Comparison of ENCODE assay signal across 13 cellular contexts in genomic region chr5:148973455-148973854, GRCh38.
DNase-seq lines count a peak whose midpoint lies in the region; ATAC-seq, FAIRE-seq and TF ChIP-seq lines count a peak whose summit lies in the region.
"Had no signal": no experiment of that assay in that cellular context is flagged by ENCODE, and none has a peak within 500 bp of the region (broad histone marks: within the 10 kb centered on the region; RNA-seq: fewer than 3 reads in every experiment).

No MANE protein-coding gene starts in this region.

- TF ChIP-seq CTCF in AG04450 (IDR thresholded peaks at IDR 0.05; ENCODE audit: low read depth, low read length): no peak
- no peak for TF ChIP-seq CTCF in PC-3 (conservative IDR thresholded peaks at IDR 0.05; ENCODE audit: low read depth, low read length)
- no peak for TF ChIP-seq CTCF in endothelial cell of umbilical vein (IDR thresholded peaks at IDR 0.05; ENCODE audit: extremely low read depth in 1 of 2, insufficient read depth in 1 of 2, low read depth in 1 of 2, low read length in 2 of 2)
- no peak for TF ChIP-seq CTCF in psoas muscle (IDR thresholded peaks at IDR 0.05)
- TF ChIP-seq CTCF in D721Med (IDR thresholded peaks at IDR 0.05; ENCODE audit: insufficient read depth, missing control alignments): no peak

- no peaks in the 10 kb centered on the region for H3K27me3 ChIP-seq in AG04450 (ENCODE audit: control insufficient read depth, insufficient read depth, low read length)
- no peaks in the 10 kb centered on the region for H3K27me3 ChIP-seq in PC-3 (ENCODE audit: low read length)
- H3K27me3 ChIP-seq in endothelial cell of umbilical vein (ENCODE audit: control insufficient read depth in 2 of 2, insufficient read depth in 2 of 2, low read length in 2 of 2): no peaks in the 10 kb centered on the region
- no peaks in the 10 kb centered on the region for H3K27me3 ChIP-seq in psoas muscle (ENCODE audit: insufficient read depth in 3 of 3, low read length in 2 of 3)
- H3K27me3 ChIP-seq: BE2C had no signal

- H3K36me3 ChIP-seq in PC-3 (ENCODE audit: low read depth, low read length) (no peaks in the 10 kb centered on the region), endothelial cell of umbilical vein (ENCODE audit: control insufficient read depth in 2 of 2, extremely low read depth in 1 of 2, insufficient read depth in 2 of 2, low read length in 2 of 2) (no peaks in the 10 kb centered on the region), psoas muscle (ENCODE audit: insufficient read depth in 1 of 2, low read depth in 1 of 2) (no peaks in the 10 kb centered on the region)
- H3K36me3 ChIP-seq: BE2C had no signal

- no peaks in the 10 kb centered on the region for H3K79me2 ChIP-seq in PC-3 (ENCODE audit: low read length)
- H3K79me2 ChIP-seq in endothelial cell of umbilical vein (ENCODE audit: control insufficient read depth, insufficient read depth, low read length): no peaks in the 10 kb centered on the region

- no peaks in the 10 kb centered on the region for H4K20me1 ChIP-seq in PC-3 (ENCODE audit: low read length)
- H4K20me1 ChIP-seq in endothelial cell of umbilical vein (replicated peaks; ENCODE audit: control insufficient read depth, extremely low read depth, insufficient read depth, low read length): no peaks in the 10 kb centered on the region

- H3K4me2 ChIP-seq in PC-3 (ENCODE audit: low read length): peak overlapping the region; percentile 66
- H3K4me2 ChIP-seq in endothelial cell of umbilical vein (ENCODE audit: insufficient read depth, low read length): peak overlapping the region; percentile 85

- H3K4me3 ChIP-seq in AG04450 (ENCODE audit: low read depth, low read length) (no peak overlapping the region), PC-3 (ENCODE audit: low read length) (peak overlapping the region; percentile 17; the same call in 1 of the 2 replicates), endothelial cell of umbilical vein (replicated peaks in 1 of 3; ENCODE audit: insufficient read depth in 1 of 3, low read depth in 1 of 3, low read length in 3 of 3) (no peak overlapping the region), psoas muscle (peak overlapping the region; percentile 28)

- no peaks in the 10 kb centered on the region for H3K9me2 ChIP-seq in PC-3 (replicated peaks; ENCODE audit: low read length)

- H3K27ac ChIP-seq in AG04450 (ENCODE audit: low read depth, low read length) (peak overlapping the region; percentile 77), PC-3 (ENCODE audit: low read length) (peak overlapping the region; percentile 90), endothelial cell of umbilical vein (ENCODE audit: insufficient read depth, low read depth, low read length) (peak overlapping the region; percentile 99), psoas muscle (peak overlapping the region; percentile 89)

- H2AFZ ChIP-seq in PC-3 (ENCODE audit: low read length): peak overlapping the region; percentile 5; the same call in 1 of the 2 replicates
- H2AFZ ChIP-seq in endothelial cell of umbilical vein (ENCODE audit: low read depth, low read length): no peak overlapping the region

- CTCF ChIA-PET in AG04450 (lab: Charles Lee): interaction anchor here (0.8 to 4.7 kb wide), 6 partner anchors 16 to 243 kb away, joined by 3 to 37 read pairs (median 8); no protein-coding TSS in a partner anchor
- CTCF ChIA-PET in PC-3 (lab: Charles Lee): interaction anchor here (1.1 kb wide), 1 partner anchor 61 kb away, joined by 3 read pairs; no protein-coding TSS in a partner anchor
- CTCF ChIA-PET in endothelial cell of umbilical vein (lab: Charles Lee): interaction anchor here (0.9 to 5.4 kb wide), 8 partner anchors 8 to 232 kb away, joined by 3 to 55 read pairs (median 8); no protein-coding TSS in a partner anchor

- intact Hi-C loops in PC-3 (cut with micrococcal nuclease) (loop anchor here (1.0 to 10.0 kb wide), 4 partner anchors 8 to 1079 kb away; no protein-coding TSS in a partner anchor), endothelial cell of umbilical vein (cut with micrococcal nuclease) (loop anchor here (1.0 to 5.0 kb wide), 7 partner anchors 8 to 591 kb away; partner anchors contain the start of genes FBXO38 and SH3TC2), psoas muscle (cut with DNase I) (no loop called here)

- H3K9me3 ChIP-seq in AG04450 (ENCODE audit: control insufficient read depth, insufficient read depth, low read length) (no peaks in the 10 kb centered on the region), PC-3 (ENCODE audit: low read length) (no peaks in the 10 kb centered on the region), endothelial cell of umbilical vein (replicated peaks; ENCODE audit: control insufficient read depth, insufficient read depth, low read length) (no peaks in the 10 kb centered on the region), psoas muscle (no peaks in the 10 kb centered on the region)
- H3K9me3 ChIP-seq: BE2C had no signal

- H3K4me1 ChIP-seq in PC-3 (ENCODE audit: insufficient read depth, low read length) (peaks cover 83% of the 10 kb centered on the region), endothelial cell of umbilical vein (ENCODE audit: control insufficient read depth, extremely low read depth, insufficient read depth, low read length) (peaks cover 46% of the 10 kb centered on the region), psoas muscle (peaks cover 59% of the 10 kb centered on the region)

- FAIRE-seq in endothelial cell of umbilical vein (lab: Jason Lieb, UNC) (no peak), D721Med (lab: Jason Lieb, UNC) (no peak)
- FAIRE-seq: G401.6 had no signal

- dilution Hi-C loops in endothelial cell of umbilical vein (cut with MboI; ENCODE audit: extremely low pct_ligation_motif_present, low sequenced_read_pairs): no loop called here

- TF ChIP-seq POLR2A in endothelial cell of umbilical vein (IDR thresholded peaks at IDR 0.05; ENCODE audit: low read depth, low read length): no peak

- POLR2A ChIA-PET in AG04450 (lab: Yijun Ruan, JAX) (interaction anchor here (0.6 kb wide), 1 partner anchor 197 kb away, joined by 3 read pairs; no protein-coding TSS in a partner anchor), PC-3 (lab: Charles Lee; ENCODE audit: unreplicated experiment) (interaction anchor here (1.0 kb wide), 1 partner anchor 12 kb away, joined by 3 read pairs; no protein-coding TSS in a partner anchor), endothelial cell of umbilical vein (lab: Charles Lee) (interaction anchor here (1.7 kb wide), 1 partner anchor 147 kb away, joined by 4 read pairs; the partner anchor contains the start of gene ADRB2)

- peak; percentile 3 for ATAC-seq in PC-3
- no peak for ATAC-seq in psoas muscle
- ATAC-seq in HG03280 (IDR thresholded peaks at IDR 0.05; ENCODE audit: unreplicated experiment): no peak
- no peak for ATAC-seq in HG03342 (IDR thresholded peaks at IDR 0.05; ENCODE audit: unreplicated experiment)

- no peak for DNase-seq in AG04450 (ENCODE audit: low read depth, low spot score)
- DNase-seq in PC-3: peak; percentile 86
- DNase-seq in endothelial cell of umbilical vein (ENCODE audit: low read depth, low spot score): no peak
- DNase-seq in psoas muscle: no peak
- no peak for DNase-seq in D721Med (ENCODE audit: insufficient read length, low spot score)
- DNase-seq in mesenteric fat pad (ENCODE audit: low spot score): no peak
- DNase-seq: activated CD4-positive, alpha-beta T cell treated with anti-CD3 and anti-CD28 coated beads, Interleukin-2, amount 10 ng/mL, durations not matched to agents 7 days and 5 days; central memory CD4-positive, alpha-beta T cell; NCI-H510A had no signal

- H3F3A ChIP-seq in PC-3 (ENCODE audit: low read length, unreplicated experiment): peaks cover 40% of the 10 kb centered on the region

- H3K9me1 ChIP-seq in endothelial cell of umbilical vein (replicated peaks; ENCODE audit: control insufficient read depth, extremely low read depth, insufficient read depth, low read length): no peaks in the 10 kb centered on the region

- 52 to 64% (median 63%) methylated on average over 2 of the region's 2 CpGs for WGBS in psoas muscle, 3 donors

- TSS peak; percentile 97 for BruUV-seq in PC-3 (replicated peaks; lab: Mats Ljungman, UMichigan)
- TSS peak; percentile 97 for BruUV-seq in endothelial cell of umbilical vein (replicated peaks; lab: Mats Ljungman, UMichigan)

- H3K9ac ChIP-seq in PC-3 (ENCODE audit: low read length) (peak overlapping the region; percentile 62), endothelial cell of umbilical vein (replicated peaks; ENCODE audit: extremely low read depth, insufficient read depth, low read length) (peak overlapping the region; percentile 91)

TF ChIP-seq in endothelial cell of umbilical vein, 7 proteins besides CTCF, POLR2A, EP300 and RAD21:
- TF ChIP-seq GATA2 (IDR thresholded peaks at IDR 0.05; ENCODE audit: insufficient read depth, insufficient read length, low read depth, low read length) (no peak), EZH2 (IDR thresholded peaks at IDR 0.05; ENCODE audit: borderline replicate concordance, low read depth, low read length, severe bottlenecking) (no peak), MAX (IDR thresholded peaks at IDR 0.05; ENCODE audit: insufficient read depth, insufficient read length) (no peak), MYC (IDR thresholded peaks at IDR 0.05; ENCODE audit: low read depth, low read length) (no peak), JUN (IDR thresholded peaks at IDR 0.05; ENCODE audit: borderline replicate concordance, insufficient read depth, insufficient read length, low read depth) (no peak), FOS (IDR thresholded peaks at IDR 0.05; ENCODE audit: borderline replicate concordance, insufficient read depth, low read length) (no peak), POLR2AphosphoS5 (IDR thresholded peaks at IDR 0.05; ENCODE audit: insufficient read depth, low read depth, low read length) (no peak)

Comparison
In these comparisons a context has a peak if more than half of its experiments do, and no peak if none do; other contexts are left out.
1. H3K4me3 ChIP-seq: peak in PC-3 (single experiment) and psoas muscle (single experiment); none in AG04450 (single experiment) and endothelial cell of umbilical vein (0 of 3).
2. intact Hi-C loops: an anchor here in PC-3 (1.0 to 10.0 kb wide) and endothelial cell of umbilical vein (1.0 to 5.0 kb wide); none called in psoas muscle.
3. Peak in every context shown above with its lines, with median percentiles within 50 percentile points of each other: H3K27ac ChIP-seq.